In genomic region chr2:181152701-181153100, GRCh38 we compare ENCODE assay signal across 22 cellular contexts.
A peak's percentile ranks its signal among the peaks of the same experiment; 100 is the strongest.
DNase-seq lines count a peak whose midpoint lies in the region; ATAC-seq and TF ChIP-seq lines count a peak whose summit lies in the region.
"Had no signal": no experiment of that assay in that cellular context is flagged by ENCODE, and none has a peak within 500 bp of the region (broad histone marks: within the 10 kb centered on the region; RNA-seq: fewer than 3 reads in every experiment).

No MANE protein-coding gene starts in this region.

- H3K4me1 Mint-ChIP-seq in CD8-positive, alpha-beta T cell (ENCODE audit: low read depth), result peaks cover 55% of the 10 kb centered on the region
- H3K4me1 Mint-ChIP-seq in nephron, result peaks cover 27% of the 10 kb centered on the region

- H3K36me3 ChIP-seq in CD8-positive, alpha-beta T cell (ENCODE audit: insufficient read depth, low read length), result no peaks in the 10 kb centered on the region
- H3K36me3 ChIP-seq in Loucy (ENCODE audit: insufficient read depth, low read length) (0 out of 2 replicates have a peak, but pooled peaks cover 5% of the 10 kb centered on the region), adipocyte (ENCODE audit: control insufficient read depth, insufficient read depth, low read length, severe bottlenecking) (no peaks in the 10 kb centered on the region)
- H3K36me3 ChIP-seq: left ventricle myocardium inferior, Peyer's patch, vagina had no signal

- peaks cover 28% of the 10 kb centered on the region for H3K36me3 Mint-ChIP-seq in CD8-positive, alpha-beta T cell
- no peaks in the 10 kb centered on the region for H3K36me3 Mint-ChIP-seq in nephron (ENCODE audit: low read depth)
- H3K36me3 Mint-ChIP-seq: brain had no signal

- H2AFZ ChIP-seq in Loucy (ENCODE audit: low read length), result no peak overlapping the region

- H3K79me2 ChIP-seq in Loucy (ENCODE audit: insufficient read depth, low read length), result 0 out of 2 replicates have a peak, but pooled peaks cover 4% of the 10 kb centered on the region

- peak overlapping the region; percentile 19 for H3K4me2 ChIP-seq in Loucy (ENCODE audit: low read depth, low read length, poor library complexity, severe bottlenecking)

- peaks cover 44% of the 10 kb centered on the region for H3K4me1 ChIP-seq in CD8-positive, alpha-beta T cell (ENCODE audit: insufficient read depth, low read length)
- H3K4me1 ChIP-seq in Loucy (ENCODE audit: insufficient read depth, low read length, poor library complexity, severe bottlenecking), result peaks cover 42% of the 10 kb centered on the region
- peaks cover 7% of the 10 kb centered on the region for H3K4me1 ChIP-seq in adipocyte (ENCODE audit: control insufficient read depth, insufficient read depth, low read length)
- H3K4me1 ChIP-seq: left ventricle myocardium inferior, Peyer's patch, vagina had no signal

- no peak for TF ChIP-seq CTCF in CD8-positive, alpha-beta T cell (IDR thresholded peaks at IDR 0.05)
- TF ChIP-seq CTCF in Loucy (conservative IDR thresholded peaks at IDR 0.05; ENCODE audit: low read length) (no peak), nephron (IDR thresholded peaks at IDR 0.05; ENCODE audit: unreplicated experiment in 3 of 3) (no peak), GM13977 (IDR thresholded peaks at IDR 0.05; ENCODE audit: extremely low read depth, insufficient read depth, missing control alignments) (no peak)

- no peaks in the 10 kb centered on the region for H4K20me1 ChIP-seq in Loucy (ENCODE audit: insufficient read depth, low read length, poor library complexity, severe bottlenecking)

- in situ Hi-C loops in GM13977 (cut with MboI; ENCODE audit: low pct_unique_long_range_greater_than_20kb, low sequenced_read_pairs, unreplicated experiment), result no loop called here

- no peaks in the 10 kb centered on the region for H3F3A ChIP-seq in Loucy (ENCODE audit: low read depth)

- H3K4me3 Mint-ChIP-seq in CD8-positive, alpha-beta T cell, result peak overlapping the region; percentile 20
- H3K4me3 Mint-ChIP-seq in nephron, result peak overlapping the region in 1 of 3 experiments; percentile 1
- H3K4me3 Mint-ChIP-seq: brain; dendritic cell treated with granulocyte-macrophage colony-stimulating factor and Interleukin-4, amounts not matched to agents 40 ng/mL and 50 ng/mL, for 4 days had no signal

- H3K27ac Mint-ChIP-seq in CD8-positive, alpha-beta T cell, result peak overlapping the region; percentile 81
- H3K27ac Mint-ChIP-seq in nephron, result peak overlapping the region; percentile 11 to 64 (median 22)
- H3K27ac Mint-ChIP-seq: dendritic cell treated with granulocyte-macrophage colony-stimulating factor and Interleukin-4, amounts not matched to agents 40 ng/mL and 50 ng/mL, for 4 days had no signal

- H3K9ac ChIP-seq in Loucy (ENCODE audit: low read depth, low read length, poor library complexity, severe bottlenecking), result peak overlapping the region; percentile 19
- H3K9ac ChIP-seq in adipocyte (ENCODE audit: low read length), result no peak overlapping the region

- no peaks in the 10 kb centered on the region for H3K27me3 Mint-ChIP-seq in CD8-positive, alpha-beta T cell (ENCODE audit: low read depth)
- no peaks in the 10 kb centered on the region for H3K27me3 Mint-ChIP-seq in nephron (ENCODE audit: low read depth)
- H3K27me3 Mint-ChIP-seq: dendritic cell treated with granulocyte-macrophage colony-stimulating factor and Interleukin-4, amounts not matched to agents 40 ng/mL and 50 ng/mL, for 4 days had no signal

- no peaks in the 10 kb centered on the region for H3K9me2 ChIP-seq in Loucy (replicated peaks; ENCODE audit: low read depth, low read length)

- no peak overlapping the region for H3K27ac ChIP-seq in CD8-positive, alpha-beta T cell (ENCODE audit: low read depth, low read length)
- H3K27ac ChIP-seq: left ventricle myocardium inferior, Peyer's patch, skin epidermis, vagina had no signal

- no peak for DNase-seq in CD8-positive, alpha-beta T cell
- DNase-seq in adipocyte (ENCODE audit: low read depth), result peak; percentile 51
- no peak for DNase-seq in NCI-H2029 treated with DMSO at 0.1 percent for 48 hours (lab: John Stamatoyannopoulos, UW)
- DNase-seq in GM13977 (ENCODE audit: low spot score), result no peak
- DNase-seq in retina, result no peak
- DNase-seq: activated CD4-positive, alpha-beta T cell treated with anti-CD3 and anti-CD28 coated beads for 48 hours; activated naive CD4-positive, alpha-beta T cell treated with anti-CD3 and anti-CD28 coated beads, Interleukin-2, amount 50 U/mL, for 16 hours; DMS53; head of caudate nucleus; left ventricle myocardium inferior; NCI-H1417; NCI-H748 treated with DMSO at 0.1 percent for 48 hours; Peyer's patch; stimulated activated CD4-positive, alpha-beta T cell treated with anti-CD3 and anti-CD28 coated beads, Interleukin-4, amount 100 ng/mL, for 24 hours; substantia nigra had no signal

- peaks cover 5% of the 10 kb centered on the region for H3K9me3 ChIP-seq in CD8-positive, alpha-beta T cell (ENCODE audit: low read length)
- H3K9me3 ChIP-seq in Loucy (ENCODE audit: insufficient read depth, low read depth, low read length) (peaks cover 16% of the 10 kb centered on the region), adipocyte (ENCODE audit: control insufficient read depth, low read length) (no peaks in the 10 kb centered on the region)
- H3K9me3 ChIP-seq: Peyer's patch, vagina had no signal

- H3K27me3 ChIP-seq in CD8-positive, alpha-beta T cell (ENCODE audit: insufficient read depth, low read length), result no peaks in the 10 kb centered on the region
- H3K27me3 ChIP-seq in Loucy (ENCODE audit: insufficient read depth, low read length, poor library complexity, severe bottlenecking), result no peaks in the 10 kb centered on the region
- no peaks in the 10 kb centered on the region for H3K27me3 ChIP-seq in adipocyte (replicated peaks; ENCODE audit: control insufficient read depth, insufficient read depth, low read length)
- H3K27me3 ChIP-seq: Peyer's patch, vagina had no signal

- no peak overlapping the region for H3K4me3 ChIP-seq in CD8-positive, alpha-beta T cell (ENCODE audit: low read depth, low read length)
- H3K4me3 ChIP-seq in Loucy (ENCODE audit: low read length, poor library complexity, severe bottlenecking) (no peak overlapping the region), adipocyte (ENCODE audit: low read length) (no peak overlapping the region)
- H3K4me3 ChIP-seq: left ventricle myocardium inferior, Peyer's patch, skin epidermis, vagina had no signal

- POLR2A ChIA-PET in CD8-positive, alpha-beta T cell (lab: Charles Lee), result interaction anchor here (0.7 to 1.6 kb wide), 5 partner anchors 8 to 158 kb away, joined by 3 to 8 read pairs (median 3); no protein-coding TSS in a partner anchor

- ATAC-seq in CD8-positive, alpha-beta T cell, result no peak
- ATAC-seq: esophagus mucosa had no signal

- H3K9me3 Mint-ChIP-seq in CD8-positive, alpha-beta T cell, result peaks cover 10% of the 10 kb centered on the region
- H3K9me3 Mint-ChIP-seq in nephron, result peaks cover 2% of the 10 kb centered on the region

- intact Hi-C loops in CD8-positive, alpha-beta T cell (cut with DNase I, micrococcal nuclease), result no loop called here

- CTCF ChIA-PET in CD8-positive, alpha-beta T cell (lab: Charles Lee), result interaction anchor here (1.0 to 1.4 kb wide), 6 partner anchors 8 to 46 kb away, joined by 3 to 6 read pairs (median 4); no protein-coding TSS in a partner anchor
